ENCODE assay signal across 15 cellular contexts in genomic region chr4:186904104-186904503, GRCh38.
DNase-seq lines count a peak whose midpoint lies in the region; ATAC-seq, FAIRE-seq and TF ChIP-seq lines count a peak whose summit lies in the region.
"Had no signal": no experiment of that assay in that cellular context is flagged by ENCODE, and none has a peak within 500 bp of the region (broad histone marks: within the 10 kb centered on the region; RNA-seq: fewer than 3 reads in every experiment).

No MANE protein-coding gene starts in this region.

- CTCF ChIA-PET in MCF 10A (lab: Yijun Ruan, JAX), result interaction anchor here (1.0 kb wide), 1 partner anchor 179 kb away, joined by 3 read pairs; no protein-coding TSS in a partner anchor

- peak; percentile 68 for ATAC-seq in SK-N-SH treated with all-trans-retinoic acid at 6 μM for 48 hours
- no peak for ATAC-seq in GM18519 (IDR thresholded peaks at IDR 0.05; ENCODE audit: low FRiP score, unreplicated experiment)

- peak; percentile 78 for DNase-seq in MCF 10A (ENCODE audit: unreplicated experiment)
- DNase-seq in breast epithelium (ENCODE audit: low spot score in 2 of 2), result no peak
- peak; percentile 86 for DNase-seq in fibroblast of villous mesenchyme (ENCODE audit: low read depth)
- DNase-seq in smooth muscle cell (lab: John Stamatoyannopoulos, UW; ENCODE audit: unreplicated experiment), result no peak
- DNase-seq in kidney, result no peak
- DNase-seq in NCI-H1092 treated with DMSO at 0.1 percent for 48 hours (lab: John Stamatoyannopoulos, UW), result no peak
- DNase-seq: 8988T; activated naive CD4-positive, alpha-beta T cell treated with anti-CD3 and anti-CD28 coated beads, Interleukin-2, amount 10 ng/mL, durations not matched to agents 7 days and 5 days; mesendoderm; NCI-H187; SIG-M5; sigmoid colon had no signal

- TF ChIP-seq POLR2A in breast epithelium (IDR thresholded peaks at IDR 0.05), result no peak

- no peaks in the 10 kb centered on the region for H3K9me3 ChIP-seq in breast epithelium
- no peaks in the 10 kb centered on the region for H3K9me3 ChIP-seq in smooth muscle cell (replicated peaks; ENCODE audit: low read depth)
- H3K9me3 ChIP-seq in kidney (ENCODE audit: control insufficient read depth in 1 of 2, low read length in 2 of 2), result no peaks in the 10 kb centered on the region
- H3K9me3 ChIP-seq: sigmoid colon had no signal

- H4K20me1 ChIP-seq in smooth muscle cell (ENCODE audit: low read depth), result no peaks in the 10 kb centered on the region

- 94% methylated on average over 2 of the region's 2 CpGs for WGBS in smooth muscle cell (ENCODE audit: low lambda C conversion rate)

- no peak overlapping the region for H3K27ac ChIP-seq in breast epithelium
- H3K27ac ChIP-seq in smooth muscle cell (ENCODE audit: low read depth), result peak overlapping the region; percentile 45
- no peak overlapping the region for H3K27ac ChIP-seq in kidney (ENCODE audit: low read depth in 2 of 2, low read length in 2 of 2)

- H3K27me3 Mint-ChIP-seq in MCF 10A (ENCODE audit: insufficient read depth, unreplicated experiment), result no peaks in the 10 kb centered on the region
- H3K27me3 Mint-ChIP-seq: activated naive CD4-positive, alpha-beta T cell treated with anti-CD3 and anti-CD28 coated beads, Interleukin-2, amount 10 ng/mL, durations not matched to agents 7 days and 5 days had no signal

- H3K36me3 ChIP-seq in breast epithelium (no peaks in the 10 kb centered on the region), smooth muscle cell (ENCODE audit: low read depth) (no peaks in the 10 kb centered on the region), kidney (ENCODE audit: control insufficient read depth in 1 of 2, insufficient read depth in 2 of 2, low read length in 2 of 2) (no peaks in the 10 kb centered on the region)
- H3K36me3 ChIP-seq: sigmoid colon had no signal

- no peaks in the 10 kb centered on the region for H3K36me3 Mint-ChIP-seq in MCF 10A (ENCODE audit: insufficient read depth, unreplicated experiment)
- H3K36me3 Mint-ChIP-seq: activated naive CD4-positive, alpha-beta T cell treated with anti-CD3 and anti-CD28 coated beads, Interleukin-2, amount 10 ng/mL, durations not matched to agents 7 days and 5 days had no signal

- H2AFZ ChIP-seq in smooth muscle cell (ENCODE audit: low read depth), result no peak overlapping the region

- no TSS peak for BruUV-seq in MCF 10A (replicated peaks; lab: Mats Ljungman, UMichigan)

- POLR2A ChIA-PET in MCF 10A (lab: Yijun Ruan, JAX), result interaction anchor here (0.6 to 2.7 kb wide), 8 partner anchors 8 to 266 kb away, joined by 3 to 7 read pairs (median 4); partner anchors contain the start of gene FAT1

- H3F3A ChIP-seq in smooth muscle cell (ENCODE audit: low read depth), result peaks cover 5% of the 10 kb centered on the region

- peaks cover 22% of the 10 kb centered on the region for H3K4me1 Mint-ChIP-seq in MCF 10A (ENCODE audit: insufficient read depth, unreplicated experiment)
- H3K4me1 Mint-ChIP-seq: activated naive CD4-positive, alpha-beta T cell treated with anti-CD3 and anti-CD28 coated beads, Interleukin-2, amount 10 ng/mL, durations not matched to agents 7 days and 5 days had no signal

- no peak overlapping the region for H3K4me3 Mint-ChIP-seq in MCF 10A (ENCODE audit: unreplicated experiment)
- H3K4me3 Mint-ChIP-seq: activated naive CD4-positive, alpha-beta T cell treated with anti-CD3 and anti-CD28 coated beads, Interleukin-2, amount 10 ng/mL, durations not matched to agents 7 days and 5 days had no signal

- H3K4me3 ChIP-seq in breast epithelium (no peak overlapping the region), fibroblast of villous mesenchyme (ENCODE audit: low read depth, low read length) (no peak overlapping the region), smooth muscle cell (no peak overlapping the region), kidney (ENCODE audit: low read length in 2 of 2) (no peak overlapping the region)
- H3K4me3 ChIP-seq: sigmoid colon had no signal

- TF ChIP-seq CTCF in MCF 10A (IDR thresholded peaks at IDR 0.05; ENCODE audit: unreplicated experiment) (no peak), breast epithelium (IDR thresholded peaks at IDR 0.05) (no peak), fibroblast of villous mesenchyme (IDR thresholded peaks at IDR 0.05; ENCODE audit: insufficient read depth, low read depth, low read length) (no peak), smooth muscle cell (IDR thresholded peaks at IDR 0.05; ENCODE audit: borderline replicate concordance, insufficient read depth, poor library complexity, severe bottlenecking) (no peak), kidney (IDR thresholded peaks at IDR 0.05; ENCODE audit: borderline replicate concordance, extremely low read depth, insufficient read depth) (no peak)

- intact Hi-C loops in MCF 10A (cut with micrococcal nuclease), result loop anchor here (5.0 kb wide), 1 partner anchor 177 kb away; no protein-coding TSS in a partner anchor
- intact Hi-C loops in breast epithelium (cut with DNase I; ENCODE audit: low total_unique reads), result no loop called here
- intact Hi-C loops in kidney (cut with DNase I), result no loop called here

- no peaks in the 10 kb centered on the region for H3K4me1 ChIP-seq in breast epithelium
- peaks cover 7% of the 10 kb centered on the region for H3K4me1 ChIP-seq in smooth muscle cell (ENCODE audit: low read depth)
- no peaks in the 10 kb centered on the region for H3K4me1 ChIP-seq in kidney (ENCODE audit: control insufficient read depth in 1 of 2, insufficient read depth in 1 of 2, low read depth in 1 of 2, low read length in 2 of 2)

- no peaks in the 10 kb centered on the region for H3K79me2 ChIP-seq in smooth muscle cell (ENCODE audit: low read depth)

- H3K9ac ChIP-seq in smooth muscle cell (ENCODE audit: low read depth), result no peak overlapping the region
- H3K9ac ChIP-seq in kidney (ENCODE audit: low read length in 2 of 2), result no peak overlapping the region

- H3K4me2 ChIP-seq in smooth muscle cell, result peak overlapping the region; percentile 48

- H3K9me3 Mint-ChIP-seq in MCF 10A (ENCODE audit: unreplicated experiment), result no peaks in the 10 kb centered on the region

- peak overlapping the region; percentile 36 for H3K27ac Mint-ChIP-seq in MCF 10A (ENCODE audit: low read depth, unreplicated experiment)
- H3K27ac Mint-ChIP-seq: activated naive CD4-positive, alpha-beta T cell treated with anti-CD3 and anti-CD28 coated beads, Interleukin-2, amount 10 ng/mL, durations not matched to agents 7 days and 5 days had no signal

- H3K27me3 ChIP-seq in breast epithelium (no peaks in the 10 kb centered on the region), smooth muscle cell (ENCODE audit: low read depth) (no peaks in the 10 kb centered on the region)
- H3K27me3 ChIP-seq: sigmoid colon had no signal

- FAIRE-seq in kidney (lab: Jason Lieb, UNC), result no peak
- FAIRE-seq: GM19239 had no signal

TF ChIP-seq in SK-N-SH treated with all-trans-retinoic acid at 6 μM for 48 hours, 23 proteins besides CTCF, POLR2A, EP300 and RAD21 (continues in another document):
- TF ChIP-seq GLIS3 (CRISPR knock-in tag; IDR thresholded peaks at IDR 0.05), result no peak
- no peak for TF ChIP-seq PPARA (CRISPR knock-in tag; IDR thresholded peaks at IDR 0.05; ENCODE audit: borderline replicate concordance)
- TF ChIP-seq ZNF70 (CRISPR knock-in tag; IDR thresholded peaks at IDR 0.05), result no peak
- no peak for TF ChIP-seq TSHZ2 (CRISPR knock-in tag; IDR thresholded peaks at IDR 0.05)
- no peak for TF ChIP-seq PATZ1 (CRISPR knock-in tag; IDR thresholded peaks at IDR 0.05; ENCODE audit: borderline replicate concordance)
- no peak for TF ChIP-seq BACH2 (CRISPR knock-in tag; IDR thresholded peaks at IDR 0.05; ENCODE audit: borderline replicate concordance)
- TF ChIP-seq TCF4 (CRISPR knock-in tag; IDR thresholded peaks at IDR 0.05; ENCODE audit: borderline replicate concordance), result no peak
- no peak for TF ChIP-seq CSDC2 (CRISPR knock-in tag; IDR thresholded peaks at IDR 0.05)

Comparison
In these comparisons a context has a peak if more than half of its experiments do, and no peak if none do; other contexts are left out.
1. DNase-seq: peak in MCF 10A (single experiment) and fibroblast of villous mesenchyme (single experiment); none in breast epithelium (0 of 2), smooth muscle cell (single experiment), kidney (single experiment) and NCI-H1092 treated with DMSO at 0.1 percent for 48 hours (single experiment).